In genomic region chr11:65918211-65919150, GRCh38 we compare ENCODE assay signal across 1 cellular context.
TF ChIP-seq lines count a peak whose summit lies in the region.

Gene C11orf68 (minus strand): TSS chr11:65919062. CDS start chr11:65919031, 31 bp downstream.

TF ChIP-seq in GM12878, 131 proteins besides CTCF, POLR2A, EP300 and RAD21 (continued from another document):
- TF ChIP-seq ZBTB40 (IDR thresholded peaks at IDR 0.05; ENCODE audit: borderline replicate concordance) (peak; percentile 70), TARDBP (IDR thresholded peaks at IDR 0.05; ENCODE audit: borderline replicate concordance) (peak; percentile 64), RELA (IDR thresholded peaks at IDR 0.05; ENCODE audit: borderline replicate concordance, partially characterized antibody) (peak; percentile 12), ZNF622 (IDR thresholded peaks at IDR 0.05) (no peak), HDAC2 (IDR thresholded peaks at IDR 0.05) (no peak), BHLHE40 (IDR thresholded peaks at IDR 0.05; ENCODE audit: borderline replicate concordance in 1 of 2, low read depth in 2 of 2, low read length in 1 of 2) (peak in 1 of 2 experiments; percentile 23; a peak in 1 of 4 replicates), ZSCAN29 (IDR thresholded peaks at IDR 0.05) (peak; percentile 56; the same call in 1 of the 2 replicates), NKRF (conservative IDR thresholded peaks at IDR 0.05) (peak; percentile 46; the same call in 1 of the 2 replicates), SMC3 (IDR thresholded peaks at IDR 0.05; ENCODE audit: borderline replicate concordance, low read length) (no peak), SRF (IDR thresholded peaks at IDR 0.05; ENCODE audit: low read depth in 2 of 2, low read length in 2 of 2) (0 out of 4 replicates have a peak, but pooled peaks of 1 of the 2 experiments have one; percentile 62), LARP7 (IDR thresholded peaks at IDR 0.05) (peak; percentile 41), GATAD2B (conservative IDR thresholded peaks at IDR 0.05; ENCODE audit: low read depth) (peak; percentile 3), SIX5 (IDR thresholded peaks at IDR 0.05; ENCODE audit: low read depth, low read length, severe bottlenecking) (peak; percentile 6)
TF ChIP-seq in GM12878: peak in this region for 18.
